8 cellular contexts compared by ENCODE assay signal in genomic region chr6:36443951-36444428, GRCh38. TPM values are rescaled to one million over a fixed set of nuclear protein-coding genes. Genes with fewer than 3 reads are reported as not detected.
DNase-seq lines count a peak whose midpoint lies in the region; ATAC-seq and TF ChIP-seq lines count a peak whose summit lies in the region.

No MANE protein-coding gene starts in this region.

- H3K4me3 ChIP-seq in astrocyte of the cerebellum (ENCODE audit: low read depth, low read length) (peak overlapping the region; percentile 88), kidney epithelial cell (ENCODE audit: low read depth, low read length) (peak overlapping the region; percentile 67)

- peak overlapping the region; percentile 93 for H3K27ac ChIP-seq in substantia nigra (ENCODE audit: low read depth, low read length, poor library complexity, severe bottlenecking)

- H3K27me3 ChIP-seq in kidney epithelial cell (ENCODE audit: control insufficient read depth, insufficient read depth, low read length), result no peaks in the 10 kb centered on the region

- no peaks in the 10 kb centered on the region for H3K36me3 ChIP-seq in kidney epithelial cell (ENCODE audit: control insufficient read depth, insufficient read depth, low read length)

- in situ Hi-C loops in astrocyte of the cerebellum (cut with HindIII; ENCODE audit: low sequenced_read_pairs), result no loop called here

- TF ChIP-seq CTCF in astrocyte of the cerebellum (IDR thresholded peaks at IDR 0.05; ENCODE audit: low read depth, low read length, missing control alignments) (no peak), kidney epithelial cell (IDR thresholded peaks at IDR 0.05; ENCODE audit: insufficient read depth, low read length, poor library complexity, severe bottlenecking) (peak; percentile 19)

- no peak for ATAC-seq in GM19351 (IDR thresholded peaks at IDR 0.05; ENCODE audit: unreplicated experiment)

- peak; percentile 31 for DNase-seq in NOMO-1 treated with DMSO at 0.1 percent for 48 hours (lab: John Stamatoyannopoulos, UW; ENCODE audit: unreplicated experiment)
- DNase-seq in NOMO-1 treated with dmso at 0.1 percent for 144 hours (lab: John Stamatoyannopoulos, UW; ENCODE audit: unreplicated experiment), result no peak
- DNase-seq in NCI-H146 treated with DMSO at 0.1 percent for 48 hours (lab: John Stamatoyannopoulos, UW; ENCODE audit: unreplicated experiment), result peak; percentile 22
- DNase-seq in astrocyte of the cerebellum (ENCODE audit: low read depth), result no peak
- DNase-seq in kidney epithelial cell (ENCODE audit: low read depth), result no peak
- peak in 1 of 49 donors; percentile 3 for DNase-seq in substantia nigra (lab: John Stamatoyannopoulos, UW)
- DNase-seq in AML-193 (lab: John Stamatoyannopoulos, UW), result no peak

RNA-seq across cellular contexts. Expression of gene KCTD20, which starts 1.2 kb away (rescaled TPM):
- total RNA-seq in kidney epithelial cell, result 51.6 and 55.2 TPM in 2 replicates

RNA-seq across cellular contexts. Expression of gene PXT1, which starts 1.3 kb away (rescaled TPM):
- not detected in 2 replicates for total RNA-seq in kidney epithelial cell

RNA-seq across cellular contexts. Expression of gene ETV7, which starts 56.5 kb away (rescaled TPM):
- total RNA-seq in kidney epithelial cell, result 6.8 and 8.4 TPM in 2 replicates

Comparison
In these comparisons a context has a peak if more than half of its experiments do, and no peak if none do; other contexts are left out.
1. DNase-seq: peak in NOMO-1 treated with DMSO at 0.1 percent for 48 hours (single experiment) and NCI-H146 treated with DMSO at 0.1 percent for 48 hours (single experiment); none in NOMO-1 treated with dmso at 0.1 percent for 144 hours (single experiment), astrocyte of the cerebellum (single experiment), kidney epithelial cell (single experiment) and AML-193 (0 of 2).